In the genomic region with DNA sequence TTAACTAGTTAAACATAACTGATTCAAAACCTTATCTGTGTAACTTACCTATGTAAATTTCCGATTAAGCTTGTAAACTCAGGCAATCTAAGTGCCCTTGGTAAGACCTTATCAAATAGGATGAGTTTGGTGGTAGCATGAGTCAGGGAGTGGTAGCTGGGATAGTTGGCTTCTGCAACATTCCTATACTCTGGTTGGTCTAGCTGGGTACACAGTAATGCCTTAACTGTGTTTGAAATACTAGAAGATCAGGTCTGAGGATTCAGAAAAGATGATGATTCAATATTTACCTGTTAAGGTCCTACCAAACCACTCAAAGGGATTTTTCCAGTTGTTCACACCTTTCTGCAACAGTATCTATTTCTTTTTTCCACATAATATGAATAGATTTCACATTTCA, we compare ENCODE assay signal across 31 cellular contexts. TPM values are rescaled to one million over a fixed set of nuclear protein-coding genes. Genes with fewer than 3 reads are reported as not detected.
A peak's percentile ranks its signal among the peaks of the same experiment; 100 is the strongest.
DNase-seq lines count a peak whose midpoint lies in the region; ATAC-seq, FAIRE-seq and TF ChIP-seq lines count a peak whose summit lies in the region.
"Had no signal": no experiment of that assay in that cellular context is flagged by ENCODE, and none has a peak within 500 bp of the region (broad histone marks: within the 10 kb centered on the region; RNA-seq: fewer than 3 reads in every experiment).

No MANE protein-coding gene starts in this region.

- no TSS peak for BruUV-seq in PC-3 (replicated peaks; lab: Mats Ljungman, UMichigan)

- H3F3A ChIP-seq in PC-3 (ENCODE audit: low read length, unreplicated experiment): no peaks in the 10 kb centered on the region

- no peak overlapping the region for H2AFZ ChIP-seq in PC-3 (ENCODE audit: low read length)

- no peaks in the 10 kb centered on the region for H3K79me2 ChIP-seq in PC-3 (ENCODE audit: low read length)

- CTCF ChIA-PET in PC-3 (lab: Charles Lee): no interaction called here

- H3K4me3 ChIP-seq in PC-3 (ENCODE audit: low read length) (no peak overlapping the region), RWPE2 (ENCODE audit: severe bottlenecking) (no peak overlapping the region), bronchial epithelial cell (ENCODE audit: low read depth, low read length) (no peak overlapping the region), thyroid gland (replicated peaks in 1 of 3) (no peak overlapping the region)
- H3K4me3 ChIP-seq: BLaER1, GM12878 had no signal

- no peaks in the 10 kb centered on the region for H3K9me2 ChIP-seq in PC-3 (replicated peaks; ENCODE audit: low read length)

- ATAC-seq in PC-3 (peak; percentile 64), RWPE2 (ENCODE audit: low read depth) (peak; percentile 52; the same call in 2 of the 3 replicates), HG02884 (IDR thresholded peaks at IDR 0.05; ENCODE audit: unreplicated experiment) (no peak)
- ATAC-seq: GM12878 had no signal

- no peak for TF ChIP-seq CTCF in PC-3 (conservative IDR thresholded peaks at IDR 0.05; ENCODE audit: low read depth, low read length)
- TF ChIP-seq CTCF in RWPE2 (IDR thresholded peaks at IDR 0.05; ENCODE audit: poor library complexity, severe bottlenecking): no peak
- TF ChIP-seq CTCF in bronchial epithelial cell (IDR thresholded peaks at IDR 0.05; ENCODE audit: insufficient read depth, low read length, severe bottlenecking): no peak
- TF ChIP-seq CTCF in thyroid gland (IDR thresholded peaks at IDR 0.05): no peak

- no peaks in the 10 kb centered on the region for H3K27me3 ChIP-seq in PC-3 (ENCODE audit: low read length)
- H3K27me3 ChIP-seq in RWPE2 (ENCODE audit: insufficient read depth, poor library complexity, severe bottlenecking): no peaks in the 10 kb centered on the region
- no peaks in the 10 kb centered on the region for H3K27me3 ChIP-seq in bronchial epithelial cell (ENCODE audit: control insufficient read depth, insufficient read depth, low read length)
- H3K27me3 ChIP-seq in thyroid gland: no peaks in the 10 kb centered on the region
- H3K27me3 ChIP-seq: BE2C, BLaER1 had no signal

- no peak for FAIRE-seq in bronchial epithelial cell (lab: Jason Lieb, UNC)
- FAIRE-seq: A204.1, GM12878, GM12892, GM19239 had no signal

- POLR2A ChIA-PET in PC-3 (lab: Charles Lee; ENCODE audit: unreplicated experiment): interaction anchor here (0.5 kb wide), 1 partner anchor 201 kb away, joined by 3 read pairs; no protein-coding TSS in a partner anchor

- H3K27ac ChIP-seq in PC-3 (ENCODE audit: low read length) (no peak overlapping the region), RWPE2 (ENCODE audit: poor library complexity, severe bottlenecking) (no peak overlapping the region), epithelial cell of prostate (no peak overlapping the region), thyroid gland (no peak overlapping the region)
- H3K27ac ChIP-seq: BLaER1 had no signal

- H3K36me3 ChIP-seq in PC-3 (ENCODE audit: low read depth, low read length) (no peaks in the 10 kb centered on the region), RWPE2 (ENCODE audit: low read depth) (no peaks in the 10 kb centered on the region), bronchial epithelial cell (ENCODE audit: control insufficient read depth, insufficient read depth, low read length) (no peaks in the 10 kb centered on the region), thyroid gland (no peaks in the 10 kb centered on the region)
- H3K36me3 ChIP-seq: BE2C, BLaER1 had no signal

- no peak overlapping the region for H3K9ac ChIP-seq in PC-3 (ENCODE audit: low read length)
- H3K9ac ChIP-seq: BLaER1 had no signal

- DNase-seq in PC-3 (peak; percentile 61), RWPE2 (ENCODE audit: low spot score) (no peak), bronchial epithelial cell (ENCODE audit: low read depth) (peak; percentile 44), epithelial cell of prostate (ENCODE audit: low read depth, low spot score) (peak; percentile 10), thyroid gland (no peak), OCI-M1 (lab: John Stamatoyannopoulos, UW) (no peak), SHP77 (lab: John Stamatoyannopoulos, UW) (no peak)
- DNase-seq: 8988T; ACHN; BE2C; C1 segment of cervical spinal cord; CD4-positive, alpha-beta memory T cell; CD4-positive, CD25-positive, alpha-beta regulatory T cell; CD8-positive, alpha-beta memory T cell; COR-L47; DMS 273 treated with DMSO at 0.1 percent for 48 hours; DMS153; DMS53; DMS79; DND-41; EL; GDM1 had no signal

- H3K4me1 ChIP-seq in PC-3 (ENCODE audit: insufficient read depth, low read length): no peaks in the 10 kb centered on the region
- no peaks in the 10 kb centered on the region for H3K4me1 ChIP-seq in RWPE2 (ENCODE audit: insufficient read depth, poor library complexity, severe bottlenecking)
- no peaks in the 10 kb centered on the region for H3K4me1 ChIP-seq in thyroid gland
- H3K4me1 ChIP-seq: BE2C, BLaER1 had no signal

- no peaks in the 10 kb centered on the region for H3K9me3 ChIP-seq in PC-3 (ENCODE audit: low read length)
- no peaks in the 10 kb centered on the region for H3K9me3 ChIP-seq in RWPE2 (ENCODE audit: severe bottlenecking)
- no peaks in the 10 kb centered on the region for H3K9me3 ChIP-seq in thyroid gland
- H3K9me3 ChIP-seq: BE2C had no signal

- intact Hi-C loops in PC-3 (cut with micrococcal nuclease): no loop called here
- intact Hi-C loops in thyroid gland (cut with DNase I): no loop called here

- 88 to 90% methylated on average over 1 of the region's 1 CpG for WGBS in thyroid gland, 2 donors

- no peak overlapping the region for H3K4me2 ChIP-seq in PC-3 (ENCODE audit: low read length)
- H3K4me2 ChIP-seq: BLaER1 had no signal

- H4K20me1 ChIP-seq in PC-3 (ENCODE audit: low read length): no peaks in the 10 kb centered on the region
- H4K20me1 ChIP-seq: BLaER1 had no signal

- no peak for TF ChIP-seq POLR2A in thyroid gland (IDR thresholded peaks at IDR 0.05)

RNA-seq across cellular contexts. Expression of a gene that starts 5.3 kb away (rescaled TPM):
- not detected in 2 replicates for total RNA-seq in PC-3 (2014; rRNA removed)
- total RNA-seq in bronchial epithelial cell: 0.53 TPM in 1 of 2 replicates, not detected in the other
- total RNA-seq in thyroid gland: not detected
- total RNA-seq: A673; CD4-positive, alpha-beta memory T cell; CD4-positive, CD25-positive, alpha-beta regulatory T cell; CD8-positive, alpha-beta memory T cell; Daoy; G401; GM12878 had no signal

RNA-seq across cellular contexts. Expression of a gene that starts 32.1 kb away (rescaled TPM):
- total RNA-seq in PC-3 (2014; rRNA removed) (12.8 and 13.7 TPM in 2 replicates), bronchial epithelial cell (12.4 and 16.9 TPM in 2 replicates), thyroid gland (10 to 100 TPM; 20.8 to 33.7 (median 27.3) TPM)

Comparison
In these comparisons a context has a peak if more than half of its experiments do, and no peak if none do; other contexts are left out.
1. DNase-seq: peak in PC-3 (single experiment), bronchial epithelial cell (single experiment) and epithelial cell of prostate (single experiment); none in RWPE2 (single experiment), thyroid gland (0 of 2), OCI-M1 (single experiment) and SHP77 (0 of 2).